8 cellular contexts compared by ENCODE assay signal in genomic region chr4:95549246-95550138, GRCh38. TPM values are rescaled to one million over a fixed set of nuclear protein-coding genes. Genes with fewer than 3 reads are reported as not detected.
DNase-seq lines count a peak whose midpoint lies in the region; ATAC-seq and TF ChIP-seq lines count a peak whose summit lies in the region.

No MANE protein-coding gene starts in this region.

- DNase-seq in GM10266 (ENCODE audit: extremely low spot score) (peak; percentile 61), HT1080 (ENCODE audit: low read depth) (peak; percentile 36), adipocyte (ENCODE audit: low read depth) (peak; percentile 62), right atrium auricular region (ENCODE audit: low spot score) (peak; percentile 81), pons (ENCODE audit: low spot score) (peak; percentile 73), SW480 (ENCODE audit: low spot score) (no peak), NCI-H146 (lab: John Stamatoyannopoulos, UW) (no peak)

- peak; percentile 95 for ATAC-seq in GM21423 (IDR thresholded peaks at IDR 0.05; ENCODE audit: unreplicated experiment)

- H3K36me3 ChIP-seq in adipocyte (ENCODE audit: control insufficient read depth, insufficient read depth, low read length, severe bottlenecking): no peaks in the 10 kb centered on the region
- H3K36me3 ChIP-seq in right atrium auricular region: no peaks in the 10 kb centered on the region

- H3K9ac ChIP-seq in adipocyte (ENCODE audit: low read length): peak overlapping the region; percentile 14

- H3K4me3 ChIP-seq in adipocyte (ENCODE audit: low read length): peak overlapping the region; percentile 82
- peak overlapping the region; percentile 53 to 64 for H3K4me3 ChIP-seq in right atrium auricular region

- peaks cover 14% of the 10 kb centered on the region for H3K4me1 ChIP-seq in adipocyte (ENCODE audit: control insufficient read depth, insufficient read depth, low read length)
- H3K4me1 ChIP-seq in right atrium auricular region: peaks cover 0 to 20% of the 10 kb centered on the region in 2 donors

- TF ChIP-seq CTCF in GM10266 (IDR thresholded peaks at IDR 0.05; ENCODE audit: control insufficient read depth, insufficient read depth, low read depth, missing control alignments) (no peak), right atrium auricular region (IDR thresholded peaks at IDR 0.05) (no peak)

- H3K27ac ChIP-seq in right atrium auricular region: peak overlapping the region; percentile 81 to 86

- H3K9me3 ChIP-seq in adipocyte (ENCODE audit: control insufficient read depth, low read length) (no peaks in the 10 kb centered on the region), right atrium auricular region (no peaks in the 10 kb centered on the region)

- peaks cover 58% of the 10 kb centered on the region for H3K27me3 ChIP-seq in adipocyte (replicated peaks; ENCODE audit: control insufficient read depth, insufficient read depth, low read length)
- peaks cover 0 to 5% of the 10 kb centered on the region in 2 donors for H3K27me3 ChIP-seq in right atrium auricular region

RNA-seq across cellular contexts. Expression of gene UNC5C, which starts 0.7 kb away (rescaled TPM):
- total RNA-seq in HT1080 (2014; rRNA removed; shearing (Covaris generic)): 0.10 and 0.11 TPM in 2 replicates
- 0.05 and 0.06 TPM in 2 replicates for polyA plus RNA-seq in HT1080 (2015; cell fraction: cytosol; rRNA removed)
- 0.11 and 0.16 TPM in 2 replicates for polyA plus RNA-seq in HT1080 (2015; cell fraction: nucleus; rRNA removed)
- 1 to 10 TPM; 3.8 to 4.6 TPM for total RNA-seq in right atrium auricular region

Comparison
In these comparisons a context has a peak if more than half of its experiments do, and no peak if none do; other contexts are left out.
1. DNase-seq: peak in GM10266 (single experiment), HT1080 (single experiment), adipocyte (single experiment), right atrium auricular region (single experiment) and pons (single experiment); none in SW480 (single experiment) and NCI-H146 (single experiment).